ENCODE assay signal across 1 cellular context in genomic region chr15:58839485-58839884, GRCh38.
TF ChIP-seq lines count a peak whose summit lies in the region.

No MANE protein-coding gene starts in this region.

TF ChIP-seq in H1, 55 proteins besides CTCF, POLR2A, EP300 and RAD21 (continued from another document):
- TF ChIP-seq CHD1 (IDR thresholded peaks at IDR 0.05; ENCODE audit: low read depth, low read length) (no peak), RXRA (IDR thresholded peaks at IDR 0.05; ENCODE audit: insufficient read depth, low read depth, low read length) (no peak), KDM4A (IDR thresholded peaks at IDR 0.05; ENCODE audit: low read depth, low read length, severe bottlenecking) (no peak), HDAC6 (IDR thresholded peaks at IDR 0.05; ENCODE audit: low read depth, low read length) (no peak), GTF2F1 (IDR thresholded peaks at IDR 0.05; ENCODE audit: borderline replicate concordance, low read depth, low read length) (no peak), SP2 (IDR thresholded peaks at IDR 0.05; ENCODE audit: low read length) (no peak), KDM5A (IDR thresholded peaks at IDR 0.05; ENCODE audit: low read length) (no peak), BCL11A (IDR thresholded peaks at IDR 0.05; ENCODE audit: low read depth in 2 of 2, low read length in 2 of 2) (no peak), POU5F1 (IDR thresholded peaks at IDR 0.05; ENCODE audit: low read depth, low read length) (no peak), FOSL1 (IDR thresholded peaks at IDR 0.05; ENCODE audit: insufficient read depth, low read depth, low read length) (no peak), EZH2 (IDR thresholded peaks at IDR 0.05; ENCODE audit: low read depth, low read length, severe bottlenecking) (no peak), E2F6 (IDR thresholded peaks at IDR 0.05) (no peak), TAF1 (IDR thresholded peaks at IDR 0.05; ENCODE audit: low read depth, low read length) (no peak)
TF ChIP-seq in H1: peak in this region for 0.
